1 cellular context compared by ENCODE assay signal in genomic region chr9:77010527-77010926, GRCh38.
TF ChIP-seq lines count a peak whose summit lies in the region.

No MANE protein-coding gene starts in this region.

TF ChIP-seq in H1, 55 proteins besides CTCF, POLR2A, EP300 and RAD21 (continued from another document):
- TF ChIP-seq E2F6 (IDR thresholded peaks at IDR 0.05) (no peak), TEAD4 (IDR thresholded peaks at IDR 0.05; ENCODE audit: low read depth, low read length) (no peak), HDAC6 (IDR thresholded peaks at IDR 0.05; ENCODE audit: low read depth, low read length) (no peak), CHD2 (IDR thresholded peaks at IDR 0.05; ENCODE audit: low read length) (no peak), CBX8 (IDR thresholded peaks at IDR 0.05; ENCODE audit: borderline replicate concordance, low read depth, low read length) (no peak), SUZ12 (IDR thresholded peaks at IDR 0.05; ENCODE audit: low read length) (no peak), GTF2F1 (IDR thresholded peaks at IDR 0.05; ENCODE audit: borderline replicate concordance, low read depth, low read length) (no peak), SP4 (IDR thresholded peaks at IDR 0.05; ENCODE audit: low read length) (no peak), RFX5 (IDR thresholded peaks at IDR 0.05; ENCODE audit: borderline replicate concordance, low read depth, low read length) (no peak)
